22 cellular contexts compared by ENCODE assay signal in genomic region chr7:47778153-47778661, GRCh38.
A peak's percentile ranks its signal among the peaks of the same experiment; 100 is the strongest.
DNase-seq lines count a peak whose midpoint lies in the region; ATAC-seq, FAIRE-seq and TF ChIP-seq lines count a peak whose summit lies in the region.
"Had no signal": no experiment of that assay in that cellular context is flagged by ENCODE, and none has a peak within 500 bp of the region (broad histone marks: within the 10 kb centered on the region; RNA-seq: fewer than 3 reads in every experiment).

No MANE protein-coding gene starts in this region.

- no peak overlapping the region for H4K8ac ChIP-seq in mesenchymal stem cell (ENCODE audit: low read length)

- TF ChIP-seq POLR2A in Peyer's patch (IDR thresholded peaks at IDR 0.05) = no peak

- H3K4me1 ChIP-seq in Caco-2 = peaks cover 83% of the 10 kb centered on the region
- peaks cover 20% of the 10 kb centered on the region for H3K4me1 ChIP-seq in astrocyte (ENCODE audit: insufficient read depth, low read length)
- peaks cover 5% of the 10 kb centered on the region for H3K4me1 ChIP-seq in mesenchymal stem cell (ENCODE audit: control insufficient read depth, insufficient read depth, low read depth, low read length)
- H3K4me1 ChIP-seq in Peyer's patch = no peaks in the 10 kb centered on the region

- WGBS in mesenchymal stem cell = 85% methylated on average over 3 of the region's 4 CpGs

- POLR2A ChIA-PET in Caco-2 (lab: Charles Lee) = interaction anchor here (1.2 kb wide), 1 partner anchor 15 kb away, joined by 4 read pairs; no protein-coding TSS in a partner anchor

- intact Hi-C loops in Caco-2 (cut with micrococcal nuclease; ENCODE audit: unreplicated experiment) = loop anchor here (1.0 to 5.0 kb wide), 5 partner anchors 8 to 202 kb away; no protein-coding TSS in a partner anchor

- H3K27me3 ChIP-seq in Caco-2 (replicated peaks; ENCODE audit: control insufficient read depth, insufficient read depth, low read length) (no peaks in the 10 kb centered on the region), astrocyte (ENCODE audit: insufficient read depth, low read length) (no peaks in the 10 kb centered on the region), mesenchymal stem cell (ENCODE audit: control insufficient read depth in 1 of 2, insufficient read depth in 1 of 2, low read length in 2 of 2) (peaks cover 0 to 16% of the 10 kb centered on the region in 2 experiments), Peyer's patch (no peaks in the 10 kb centered on the region)

- H3K79me2 ChIP-seq in astrocyte (ENCODE audit: insufficient read depth, low read length) = no peaks in the 10 kb centered on the region

- H2BK5ac ChIP-seq in mesenchymal stem cell (ENCODE audit: low read depth, low read length, poor library complexity, severe bottlenecking) = peak overlapping the region; percentile 4

- H3K14ac ChIP-seq in mesenchymal stem cell (ENCODE audit: low read length in 2 of 2) = no peak overlapping the region

- no peak overlapping the region for H3K4me3 Mint-ChIP-seq in Caco-2 (ENCODE audit: unreplicated experiment)
- no peak overlapping the region for H3K4me3 Mint-ChIP-seq in astrocyte (ENCODE audit: unreplicated experiment)
- H3K4me3 Mint-ChIP-seq: activated B cell treated with CpG ODN at 0.5 μM for 24 hours; GM23338; immature natural killer cell; memory B cell; naive thymus-derived CD4-positive, alpha-beta T cell had no signal

- H3K9ac ChIP-seq in astrocyte (ENCODE audit: low read length) (peak overlapping the region; percentile 4), mesenchymal stem cell (ENCODE audit: low read length) (no peak overlapping the region)

- no peak overlapping the region for H3K23ac ChIP-seq in mesenchymal stem cell (ENCODE audit: low read length in 2 of 2)

- peak overlapping the region in 1 of 2 experiments; percentile 61 for H3K4ac ChIP-seq in mesenchymal stem cell (ENCODE audit: low read depth in 1 of 2, low read length in 2 of 2)

- no peak overlapping the region for H3K4me3 ChIP-seq in Caco-2 (ENCODE audit: low read depth, low read length)
- no peak overlapping the region for H3K4me3 ChIP-seq in astrocyte (ENCODE audit: insufficient read depth, low read depth, low read length)
- no peak overlapping the region for H3K4me3 ChIP-seq in mesenchymal stem cell (ENCODE audit: insufficient read depth in 1 of 2, low read depth in 1 of 2, low read length in 2 of 2)
- H3K4me3 ChIP-seq in Peyer's patch = no peak overlapping the region
- H3K4me3 ChIP-seq: GM23338 had no signal

- H3K36me3 ChIP-seq in Caco-2 (ENCODE audit: control insufficient read depth, insufficient read depth, low read length) (no peaks in the 10 kb centered on the region), astrocyte (ENCODE audit: insufficient read depth, low read length) (no peaks in the 10 kb centered on the region), mesenchymal stem cell (ENCODE audit: control insufficient read depth in 1 of 2, insufficient read depth in 2 of 2, low read depth in 1 of 2, low read length in 2 of 2) (no peaks in the 10 kb centered on the region), Peyer's patch (no peaks in the 10 kb centered on the region)

- H2BK120ac ChIP-seq in mesenchymal stem cell (ENCODE audit: low read depth, low read length) = no peak overlapping the region

- H2BK15ac ChIP-seq in mesenchymal stem cell (ENCODE audit: low read depth, poor library complexity, severe bottlenecking) = no peak overlapping the region

- H3K36me3 Mint-ChIP-seq in Caco-2 (ENCODE audit: insufficient read depth, unreplicated experiment) (peaks cover 11% of the 10 kb centered on the region), astrocyte (ENCODE audit: low read depth, unreplicated experiment) (peaks cover 2% of the 10 kb centered on the region)
- H3K36me3 Mint-ChIP-seq: immature natural killer cell; naive thymus-derived CD4-positive, alpha-beta T cell had no signal

- H3K27ac Mint-ChIP-seq in Caco-2 (ENCODE audit: unreplicated experiment) = peak overlapping the region; percentile 71
- H3K27ac Mint-ChIP-seq in astrocyte (ENCODE audit: unreplicated experiment) = no peak overlapping the region
- H3K27ac Mint-ChIP-seq: activated B cell treated with CpG ODN at 0.5 μM for 24 hours; GM23338; immature natural killer cell; memory B cell; naive thymus-derived CD4-positive, alpha-beta T cell had no signal

- H3K9me3 Mint-ChIP-seq in Caco-2 (ENCODE audit: unreplicated experiment) = no peaks in the 10 kb centered on the region
- peaks cover 6% of the 10 kb centered on the region for H3K9me3 Mint-ChIP-seq in astrocyte (ENCODE audit: unreplicated experiment)
- H3K9me3 Mint-ChIP-seq: immature natural killer cell had no signal

- H3K27ac ChIP-seq in astrocyte (ENCODE audit: low read depth, low read length) = peak overlapping the region; percentile 55
- H3K27ac ChIP-seq in mesenchymal stem cell (ENCODE audit: low read length, poor library complexity, severe bottlenecking) = no peak overlapping the region
- no peak overlapping the region for H3K27ac ChIP-seq in Peyer's patch

- FAIRE-seq in astrocyte (lab: Jason Lieb, UNC) (no peak), GM19239 (lab: Jason Lieb, UNC) (no peak)
- FAIRE-seq: G401.6 had no signal

- H3K27me3 Mint-ChIP-seq in Caco-2 (ENCODE audit: insufficient read depth, unreplicated experiment) = no peaks in the 10 kb centered on the region
- peaks cover 8% of the 10 kb centered on the region for H3K27me3 Mint-ChIP-seq in astrocyte (ENCODE audit: low read depth, unreplicated experiment)
- H3K27me3 Mint-ChIP-seq: activated B cell treated with CpG ODN at 0.5 μM for 24 hours, memory B cell had no signal

- DNase-seq in Caco-2 (peak in 1 of 2 experiments; percentile 63), M059J (ENCODE audit: low read depth) (peak; percentile 53), astrocyte (ENCODE audit: low read depth) (peak; percentile 63), mesenchymal stem cell (no peak), GM19239 (ENCODE audit: insufficient read length, low spot score) (no peak), Peyer's patch (no peak)
- DNase-seq: activated B cell treated with CpG ODN at 0.5 μM for 24 hours; activated CD4-positive, alpha-beta T cell treated with anti-CD3 and anti-CD28 coated beads, Interleukin-2, amount 50 U/mL, for 48 hours; activated gamma-delta T cell; C1 segment of cervical spinal cord; dermis blood vessel endothelial cell; immature natural killer cell; naive thymus-derived CD4-positive, alpha-beta T cell; NCI-H1105 treated with DMSO at 0.1 percent for 48 hours; NCI-H524 treated with DMSO at 0.1 percent for 48 hours; right cardiac atrium; stimulated activated CD4-positive, alpha-beta T cell treated with anti-CD3 and anti-CD28 coated beads, Interleukin-15, amount 100 ng/mL, for 24 hours had no signal

- TF ChIP-seq CTCF in Caco-2 (IDR thresholded peaks at IDR 0.05; ENCODE audit: insufficient read depth in 1 of 2, low read depth in 1 of 2, low read length in 1 of 2, severe bottlenecking in 1 of 2, unreplicated experiment in 1 of 2) = no peak
- TF ChIP-seq CTCF in astrocyte (IDR thresholded peaks at IDR 0.05; ENCODE audit: insufficient read depth, low read depth, low read length) = no peak
- TF ChIP-seq CTCF in Peyer's patch (IDR thresholded peaks at IDR 0.05) = no peak

- BruUV-seq in Caco-2 (replicated peaks; lab: Mats Ljungman, UMichigan) = no TSS peak

- no peaks in the 10 kb centered on the region for H3K79me1 ChIP-seq in mesenchymal stem cell (replicated peaks; ENCODE audit: low read length, poor library complexity, severe bottlenecking)

- H3K18ac ChIP-seq in mesenchymal stem cell (ENCODE audit: low read depth in 1 of 2, low read length in 2 of 2) = peak overlapping the region; percentile 72 to 79

- no peak overlapping the region for H3K4me2 ChIP-seq in astrocyte (ENCODE audit: low read length)
- H3K4me2 ChIP-seq in mesenchymal stem cell (ENCODE audit: low read length, poor library complexity, severe bottlenecking) = no peak overlapping the region
- H3K4me2 ChIP-seq: GM23338 had no signal

- CTCF ChIA-PET in Caco-2 (lab: Charles Lee) = no interaction called here

- no peaks in the 10 kb centered on the region for H4K20me1 ChIP-seq in astrocyte (ENCODE audit: insufficient read depth, low read length)

- H2AK5ac ChIP-seq in mesenchymal stem cell (ENCODE audit: low read length, severe bottlenecking) = peak overlapping the region; percentile 84

- H3K9me3 ChIP-seq in Caco-2 = no peaks in the 10 kb centered on the region
- no peaks in the 10 kb centered on the region for H3K9me3 ChIP-seq in astrocyte (ENCODE audit: insufficient read depth, low read depth, low read length)
- H3K9me3 ChIP-seq in mesenchymal stem cell (ENCODE audit: control insufficient read depth, low read length) = no peaks in the 10 kb centered on the region
- H3K9me3 ChIP-seq in Peyer's patch = no peaks in the 10 kb centered on the region

- peak overlapping the region; percentile 15 for H4K91ac ChIP-seq in mesenchymal stem cell (ENCODE audit: low read length)

- peak overlapping the region; percentile 41 to 95 for H2BK12ac ChIP-seq in mesenchymal stem cell (ENCODE audit: low read length in 2 of 2)

- peak overlapping the region; percentile 9 for H2AFZ ChIP-seq in astrocyte (ENCODE audit: low read depth, low read length)
- no peak overlapping the region for H2AFZ ChIP-seq in mesenchymal stem cell (ENCODE audit: low read depth, low read length)
- H2AFZ ChIP-seq: GM23338 had no signal

- H3K4me1 Mint-ChIP-seq in Caco-2 (ENCODE audit: low read depth, unreplicated experiment) = peaks cover 75% of the 10 kb centered on the region
- peaks cover 22% of the 10 kb centered on the region for H3K4me1 Mint-ChIP-seq in astrocyte (ENCODE audit: low read depth, unreplicated experiment)
- H3K4me1 Mint-ChIP-seq: immature natural killer cell; naive thymus-derived CD4-positive, alpha-beta T cell had no signal

- ATAC-seq in HG03432 (IDR thresholded peaks at IDR 0.05; ENCODE audit: unreplicated experiment) (no peak), GM18502 (IDR thresholded peaks at IDR 0.05; ENCODE audit: poor library complexity, unreplicated experiment) (no peak)
- ATAC-seq: GM23338; naive thymus-derived CD4-positive, alpha-beta T cell; right cardiac atrium had no signal

Comparison
In these comparisons a context has a peak if more than half of its experiments do, and no peak if none do; other contexts are left out.
1. DNase-seq: peak in M059J (single experiment) and astrocyte (single experiment); none in mesenchymal stem cell (single experiment), GM19239 (single experiment) and Peyer's patch (0 of 3).